ENCODE assay signal across 8 cellular contexts in the genomic region with DNA sequence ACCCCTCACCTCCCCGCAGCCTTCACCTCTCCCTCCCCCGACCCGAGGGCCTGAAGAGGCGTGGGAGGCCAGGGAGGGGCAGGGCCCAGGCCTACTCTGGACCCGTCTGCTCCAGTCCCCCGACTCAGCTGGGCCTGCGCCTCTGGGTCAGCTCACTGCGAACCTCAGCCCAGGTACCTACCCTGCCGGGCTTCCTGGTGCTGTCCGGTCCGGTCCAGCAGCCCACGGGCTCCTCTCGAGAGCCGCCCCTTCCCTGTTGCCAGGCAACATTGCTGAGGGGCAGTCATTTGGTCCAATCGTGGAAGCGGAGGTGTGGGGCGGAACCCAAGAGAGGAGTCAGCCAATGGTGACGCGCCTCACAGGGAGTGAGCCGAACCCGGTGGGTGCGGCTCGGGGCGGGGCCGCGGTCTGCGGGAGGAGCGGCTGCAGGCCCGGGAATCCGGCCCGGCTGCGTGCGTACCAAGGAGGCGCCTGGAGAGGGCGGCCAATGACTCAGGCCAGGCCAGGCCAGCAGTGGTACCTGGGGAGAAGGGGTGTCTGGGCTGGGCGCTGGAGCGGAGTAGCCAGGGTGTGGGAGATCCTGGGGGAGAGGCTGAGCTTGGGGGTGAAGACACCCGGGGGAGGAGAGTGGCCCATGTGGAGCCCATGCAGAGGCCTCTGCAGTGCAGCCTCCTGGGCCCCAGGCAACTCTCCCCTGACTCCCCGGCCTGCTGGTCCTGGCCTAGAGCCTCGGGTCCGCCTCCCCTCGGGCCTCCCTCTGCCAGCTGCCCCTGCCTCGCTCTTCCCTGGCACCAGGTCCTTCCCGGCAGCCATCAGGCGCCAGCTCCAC. TPM values are rescaled to one million over a fixed set of nuclear protein-coding genes. Genes with fewer than 3 reads are reported as not detected.
A peak's percentile ranks its signal among the peaks of the same experiment; 100 is the strongest.
DNase-seq lines count a peak whose midpoint lies in the region; ATAC-seq and TF ChIP-seq lines count a peak whose summit lies in the region.

A gene with protein sequence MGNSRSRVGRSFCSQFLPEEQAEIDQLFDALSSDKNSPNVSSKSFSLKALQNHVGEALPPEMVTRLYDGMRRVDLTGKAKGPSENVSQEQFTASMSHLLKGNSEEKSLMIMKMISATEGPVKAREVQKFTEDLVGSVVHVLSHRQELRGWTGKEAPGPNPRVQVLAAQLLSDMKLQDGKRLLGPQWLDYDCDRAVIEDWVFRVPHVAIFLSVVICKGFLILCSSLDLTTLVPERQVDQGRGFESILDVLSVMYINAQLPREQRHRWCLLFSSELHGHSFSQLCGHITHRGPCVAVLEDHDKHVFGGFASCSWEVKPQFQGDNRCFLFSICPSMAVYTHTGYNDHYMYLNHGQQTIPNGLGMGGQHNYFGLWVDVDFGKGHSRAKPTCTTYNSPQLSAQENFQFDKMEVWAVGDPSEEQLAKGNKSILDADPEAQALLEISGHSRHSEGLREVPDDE (minus strand): TSS at position 240 of the 829 bp plus-strand sequence. CDS start 6,573 bp downstream, outside the sequence.

- no peaks in the 10 kb centered on the region for H3K27me3 Mint-ChIP-seq in neural crest cell (ENCODE audit: low read depth)

- TF ChIP-seq CTCF in fibroblast of villous mesenchyme (IDR thresholded peaks at IDR 0.05; ENCODE audit: insufficient read depth, low read depth, low read length) (peak; percentile 9), neural crest cell (conservative IDR thresholded peaks at IDR 0.05) (no peak)

- H3K9ac ChIP-seq in HUES64 (ENCODE audit: low read depth, low read length) (peak within 1 kb of the TSS; percentile 67), stomach smooth muscle (ENCODE audit: low read length in 2 of 2) (peak within 1 kb of the TSS; percentile 82 to 84)

- DNase-seq in DMS114 treated with DMSO at 0.1 percent for 48 hours (lab: John Stamatoyannopoulos, UW; ENCODE audit: unreplicated experiment) (peak; percentile 94), SIG-M5 (lab: John Stamatoyannopoulos, UW) (peak; percentile 41), activated gamma-delta T cell treated with Interleukin-2 at 50 U/mL for 16 hours (peak; percentile 95), fibroblast of villous mesenchyme (ENCODE audit: low read depth) (peak; percentile 98), neural crest cell (ENCODE audit: low read depth, low spot score) (peak; percentile 98)

- peaks cover 46% of the 10 kb centered on the region for H3K4me1 Mint-ChIP-seq in neural crest cell

- H3K4me1 ChIP-seq in HUES64 (ENCODE audit: insufficient read depth, low read length) (peaks cover 7% of the 10 kb centered on the region), stomach smooth muscle (ENCODE audit: control insufficient read depth, insufficient read depth, low read length) (peaks cover 22% of the 10 kb centered on the region)

- no peaks in the 10 kb centered on the region for H3K9me3 ChIP-seq in HUES64 (ENCODE audit: insufficient read depth, low read depth, low read length)
- H3K9me3 ChIP-seq in stomach smooth muscle (ENCODE audit: control insufficient read depth in 2 of 2, low read length in 2 of 2): no peaks in the 10 kb centered on the region

- H3K4me3 ChIP-seq in HUES64 (ENCODE audit: low read length): peak within 1 kb of the TSS; percentile 97
- peak within 1 kb of the TSS; percentile 96 for H3K4me3 ChIP-seq in fibroblast of villous mesenchyme (ENCODE audit: low read depth, low read length)
- H3K4me3 ChIP-seq in stomach smooth muscle (ENCODE audit: low read length in 2 of 2): peak within 1 kb of the TSS; percentile 92 to 94

- H3K27me3 ChIP-seq in HUES64 (ENCODE audit: insufficient read depth, low read length) (no peaks in the 10 kb centered on the region), stomach smooth muscle (ENCODE audit: control insufficient read depth in 1 of 2, insufficient read depth in 2 of 2, low read length in 2 of 2) (no peaks in the 10 kb centered on the region)

- H3K27ac Mint-ChIP-seq in neural crest cell (ENCODE audit: unreplicated experiment): peak within 1 kb of the TSS; percentile 94

- WGBS in HUES64: 9% methylated on average over 44 of the region's 45 CpGs

- H3K36me3 ChIP-seq in HUES64 (ENCODE audit: insufficient read depth, low read length) (no peaks in the 10 kb centered on the region), stomach smooth muscle (ENCODE audit: control insufficient read depth in 2 of 2, insufficient read depth in 2 of 2, low read length in 2 of 2) (peaks cover 0 to 7% of the 10 kb centered on the region in 2 donors)

- H3K27ac ChIP-seq in HUES64 (ENCODE audit: low read depth, low read length) (peak within 1 kb of the TSS; percentile 68), stomach smooth muscle (ENCODE audit: low read length) (peak within 1 kb of the TSS; percentile 75)

- H3K36me3 Mint-ChIP-seq in neural crest cell (ENCODE audit: low read depth): no peaks in the 10 kb centered on the region

- H3K9me3 Mint-ChIP-seq in neural crest cell: no peaks in the 10 kb centered on the region

- H3K4me3 Mint-ChIP-seq in neural crest cell: peak within 1 kb of the TSS; percentile 91

- peak; percentile 90 for ATAC-seq in GM21447 (IDR thresholded peaks at IDR 0.05; ENCODE audit: unreplicated experiment)

RNA-seq across cellular contexts. Expression of the gene that starts here (rescaled TPM):
- 10.2 TPM for polyA plus RNA-seq in HUES64 (2013, experiment 1 of 2)
- polyA plus RNA-seq in HUES64 (2013, experiment 2 of 2): 10.7 TPM
- 23.5 and 27.2 TPM in 2 replicates for total RNA-seq in fibroblast of villous mesenchyme
- 29.5 and 30.8 TPM in 2 replicates for total RNA-seq in neural crest cell

Comparison
In these comparisons a context has a peak if more than half of its experiments do, and no peak if none do; other contexts are left out.
1. Peak in every context shown above with its lines: DNase-seq, ATAC-seq, H3K4me3 ChIP-seq and H3K27ac ChIP-seq.
2. DNase-seq: peak in every context shown above with its lines; median percentile 98 in fibroblast of villous mesenchyme; 98 in neural crest cell; 95 in activated gamma-delta T cell treated with Interleukin-2 at 50 U/mL for 16 hours; 94 in DMS114 treated with DMSO at 0.1 percent for 48 hours; 41 in SIG-M5.